8 cellular contexts compared by ENCODE assay signal in genomic region chr2:74957886-74958276, GRCh38. TPM values are rescaled to one million over a fixed set of nuclear protein-coding genes. Genes with fewer than 3 reads are reported as not detected.
A peak's percentile ranks its signal among the peaks of the same experiment; 100 is the strongest.
DNase-seq lines count a peak whose midpoint lies in the region; FAIRE-seq and TF ChIP-seq lines count a peak whose summit lies in the region.

No MANE protein-coding gene starts in this region.

- H3K4me3 ChIP-seq in kidney (ENCODE audit: low read length in 2 of 2): peak overlapping the region; percentile 74 to 79

- H3K4me3 Mint-ChIP-seq in T-helper 2 cell treated with Interferon-gamma antibody and Interleukin-4, amounts not matched to agents 5 μg/mL and 100 μg/mL, for 36 hours: peak overlapping the region; percentile 82
- H3K4me3 Mint-ChIP-seq in activated naive CD8-positive, alpha-beta T cell: peak overlapping the region; percentile 90

- peak overlapping the region; percentile 88 for H3K27ac Mint-ChIP-seq in T-helper 2 cell treated with Interferon-gamma antibody and Interleukin-4, amounts not matched to agents 5 μg/mL and 100 μg/mL, for 36 hours
- H3K27ac Mint-ChIP-seq in activated naive CD8-positive, alpha-beta T cell: peak overlapping the region; percentile 93

- no peak for TF ChIP-seq CTCF in kidney (IDR thresholded peaks at IDR 0.05; ENCODE audit: borderline replicate concordance, extremely low read depth, insufficient read depth)

- peaks cover 0 to 3% of the 10 kb centered on the region in 2 donors for H3K9me3 ChIP-seq in kidney (ENCODE audit: control insufficient read depth in 1 of 2, low read length in 2 of 2)

- no peaks in the 10 kb centered on the region for H3K27me3 Mint-ChIP-seq in T-helper 2 cell treated with Interferon-gamma antibody and Interleukin-4, amounts not matched to agents 5 μg/mL and 100 μg/mL, for 36 hours (ENCODE audit: low read depth)
- H3K27me3 Mint-ChIP-seq in activated naive CD8-positive, alpha-beta T cell: no peaks in the 10 kb centered on the region

- peaks cover 51% of the 10 kb centered on the region for H3K4me1 Mint-ChIP-seq in T-helper 2 cell treated with Interferon-gamma antibody and Interleukin-4, amounts not matched to agents 5 μg/mL and 100 μg/mL, for 36 hours (ENCODE audit: low read depth)
- peaks cover 75% of the 10 kb centered on the region for H3K4me1 Mint-ChIP-seq in activated naive CD8-positive, alpha-beta T cell (ENCODE audit: low read depth)

- H3K36me3 ChIP-seq in kidney (ENCODE audit: control insufficient read depth in 1 of 2, insufficient read depth in 2 of 2, low read length in 2 of 2): peaks cover 0 to 4% of the 10 kb centered on the region in 2 donors

- intact Hi-C loops in kidney (cut with DNase I): no loop called here

- H3K36me3 Mint-ChIP-seq in T-helper 2 cell treated with Interferon-gamma antibody and Interleukin-4, amounts not matched to agents 5 μg/mL and 100 μg/mL, for 36 hours (ENCODE audit: low read depth): peaks cover 44% of the 10 kb centered on the region
- H3K36me3 Mint-ChIP-seq in activated naive CD8-positive, alpha-beta T cell: peaks cover 40% of the 10 kb centered on the region

- H3K9ac ChIP-seq in kidney (ENCODE audit: low read length in 2 of 2): peak overlapping the region in 1 of 2 donors; percentile 44

- peaks cover 6 to 8% of the 10 kb centered on the region in 2 donors for H3K4me1 ChIP-seq in kidney (ENCODE audit: control insufficient read depth in 1 of 2, insufficient read depth in 1 of 2, low read depth in 1 of 2, low read length in 2 of 2)

- H3K9me3 Mint-ChIP-seq in T-helper 2 cell treated with Interferon-gamma antibody and Interleukin-4, amounts not matched to agents 5 μg/mL and 100 μg/mL, for 36 hours: peaks cover 3% of the 10 kb centered on the region
- H3K9me3 Mint-ChIP-seq in activated naive CD8-positive, alpha-beta T cell (ENCODE audit: low read depth): peaks cover 4% of the 10 kb centered on the region

- no peak for DNase-seq in T-helper 2 cell treated with Interferon-gamma antibody and Interleukin-4, amounts not matched to agents 5 μg/mL and 100 μg/mL, for 36 hours (ENCODE audit: low spot score)
- DNase-seq in T-helper 2 cell (no peak), kidney (no peak), NCI-H2227 treated with DMSO at 0.1 percent for 48 hours (lab: John Stamatoyannopoulos, UW) (no peak), inferior parietal cortex (ENCODE audit: extremely low spot score) (no peak)
- no peak for DNase-seq in activated CD4-positive, alpha-beta T cell treated with anti-CD3 and anti-CD28 coated beads, Interleukin-2, amount 50 U/mL, for 4 hours

- H3K27ac ChIP-seq in kidney (ENCODE audit: low read depth in 2 of 2, low read length in 2 of 2) (peak overlapping the region; percentile 94 to 95), temporal lobe (ENCODE audit: low read depth, low read length) (peak overlapping the region; percentile 66)

- no peak for FAIRE-seq in kidney (lab: Jason Lieb, UNC)

RNA-seq across cellular contexts. Expression of gene POLE4, which starts 0.6 kb away (rescaled TPM):
- 54.3 TPM for total RNA-seq in kidney
- 122 TPM for polyA plus RNA-seq in kidney (ENCODE audit: insufficient read depth, low read depth, low replicate concordance)
- 14.5 TPM for total RNA-seq in temporal lobe
